ENCODE assay signal across 1 cellular context in the genomic region with DNA sequence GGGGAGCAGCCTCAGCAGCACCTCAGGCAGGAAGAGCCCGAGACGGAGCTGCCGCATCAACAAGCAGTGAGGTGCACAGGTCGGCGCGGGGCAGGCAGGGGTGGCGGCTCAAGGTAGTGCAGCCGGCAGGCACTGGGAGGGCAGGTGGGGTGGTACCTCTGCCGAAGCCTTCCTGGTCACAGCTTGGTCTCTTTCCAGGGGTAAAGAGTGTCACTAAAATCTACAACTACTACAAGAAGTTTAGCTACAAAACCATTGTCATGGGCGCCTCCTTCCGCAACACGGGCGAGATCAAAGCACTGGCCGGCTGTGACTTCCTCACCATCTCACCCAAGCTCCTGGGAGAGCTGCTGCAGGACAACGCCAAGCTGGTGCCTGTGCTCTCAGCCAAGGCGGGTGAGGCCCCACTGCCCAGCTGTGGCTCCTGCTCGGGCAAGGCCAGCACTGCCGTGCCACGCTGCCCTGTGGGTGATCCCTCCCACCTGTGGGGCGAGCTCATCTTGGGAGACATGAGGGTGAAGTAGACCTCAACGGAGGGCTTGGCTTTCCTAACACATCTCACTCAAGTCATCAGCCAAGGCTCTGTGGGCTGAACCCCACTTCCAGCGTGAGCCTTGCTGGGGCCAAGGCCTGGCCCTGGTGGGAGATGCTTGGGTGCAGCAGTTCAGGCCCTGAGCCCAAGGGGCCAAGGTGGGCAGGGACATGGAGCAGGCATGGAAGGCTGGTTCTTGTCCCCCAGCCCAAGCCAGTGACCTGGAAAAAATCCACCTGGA.
TF ChIP-seq lines count a peak whose summit lies in the region.

No MANE protein-coding gene starts in this region.

TF ChIP-seq in HCT116, 20 proteins besides CTCF, POLR2A, EP300 and RAD21:
- peak; percentile 24; the same call in 1 of the 2 replicates for TF ChIP-seq POLR2AphosphoS5 (IDR thresholded peaks at IDR 0.05; ENCODE audit: low read depth, low read length)
- TF ChIP-seq CBX3 (IDR thresholded peaks at IDR 0.05; ENCODE audit: low read depth), result no peak
- no peak for TF ChIP-seq ZFX (IDR thresholded peaks at IDR 0.05)
